In the genomic region with DNA sequence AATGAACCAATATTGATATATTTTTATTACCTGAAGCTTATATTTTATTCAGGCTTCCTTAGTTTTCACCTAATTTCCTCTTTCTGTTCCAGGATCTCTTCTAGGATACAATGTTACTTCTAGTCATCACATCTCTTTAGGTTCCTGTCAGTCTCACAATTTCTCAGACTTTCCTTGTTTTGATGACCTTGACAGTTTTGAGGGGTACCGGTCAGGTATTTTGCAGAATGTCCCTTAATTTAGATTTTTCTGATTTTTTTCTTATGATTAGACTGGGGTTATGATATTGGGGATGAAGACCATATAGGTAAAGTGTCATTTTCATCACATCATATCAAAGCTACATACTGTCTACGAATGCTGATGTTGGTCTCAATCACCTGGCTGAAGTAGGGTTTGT, we compare ENCODE assay signal across 2 cellular contexts.
TF ChIP-seq lines count a peak whose summit lies in the region.

No MANE protein-coding gene starts in this region.

TF ChIP-seq in HepG2, 621 proteins besides CTCF, POLR2A, EP300 and RAD21:
- no peak for TF ChIP-seq ZKSCAN8 (CRISPR knock-in tag; IDR thresholded peaks at IDR 0.05; ENCODE audit: borderline replicate concordance)
- TF ChIP-seq, protein P1, sequence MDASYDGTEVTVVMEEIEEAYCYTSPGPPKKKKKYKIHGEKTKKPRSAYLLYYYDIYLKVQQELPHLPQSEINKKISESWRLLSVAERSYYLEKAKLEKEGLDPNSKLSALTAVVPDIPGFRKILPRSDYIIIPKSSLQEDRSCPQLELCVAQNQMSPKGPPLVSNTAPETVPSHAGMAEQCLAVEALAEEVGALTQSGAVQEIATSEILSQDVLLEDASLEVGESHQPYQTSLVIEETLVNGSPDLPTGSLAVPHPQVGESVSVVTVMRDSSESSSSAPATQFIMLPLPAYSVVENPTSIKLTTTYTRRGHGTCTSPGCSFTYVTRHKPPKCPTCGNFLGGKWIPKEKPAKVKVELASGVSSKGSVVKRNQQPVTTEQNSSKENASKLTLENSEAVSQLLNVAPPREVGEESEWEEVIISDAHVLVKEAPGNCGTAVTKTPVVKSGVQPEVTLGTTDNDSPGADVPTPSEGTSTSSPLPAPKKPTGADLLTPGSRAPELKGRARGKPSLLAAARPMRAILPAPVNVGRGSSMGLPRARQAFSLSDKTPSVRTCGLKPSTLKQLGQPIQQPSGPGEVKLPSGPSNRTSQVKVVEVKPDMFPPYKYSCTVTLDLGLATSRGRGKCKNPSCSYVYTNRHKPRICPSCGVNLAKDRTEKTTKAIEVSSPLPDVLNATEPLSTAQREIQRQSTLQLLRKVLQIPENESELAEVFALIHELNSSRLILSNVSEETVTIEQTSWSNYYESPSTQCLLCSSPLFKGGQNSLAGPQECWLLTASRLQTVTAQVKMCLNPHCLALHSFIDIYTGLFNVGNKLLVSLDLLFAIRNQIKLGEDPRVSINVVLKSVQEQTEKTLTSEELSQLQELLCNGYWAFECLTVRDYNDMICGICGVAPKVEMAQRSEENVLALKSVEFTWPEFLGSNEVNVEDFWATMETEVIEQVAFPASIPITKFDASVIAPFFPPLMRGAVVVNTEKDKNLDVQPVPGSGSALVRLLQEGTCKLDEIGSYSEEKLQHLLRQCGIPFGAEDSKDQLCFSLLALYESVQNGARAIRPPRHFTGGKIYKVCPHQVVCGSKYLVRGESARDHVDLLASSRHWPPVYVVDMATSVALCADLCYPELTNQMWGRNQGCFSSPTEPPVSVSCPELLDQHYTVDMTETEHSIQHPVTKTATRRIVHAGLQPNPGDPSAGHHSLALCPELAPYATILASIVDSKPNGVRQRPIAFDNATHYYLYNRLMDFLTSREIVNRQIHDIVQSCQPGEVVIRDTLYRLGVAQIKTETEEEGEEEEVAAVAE (CRISPR knock-in tag; IDR thresholded peaks at IDR 0.05; ENCODE audit: borderline replicate concordance), result no peak
- peak; percentile 56 for TF ChIP-seq MAFF (IDR thresholded peaks at IDR 0.05; ENCODE audit: low read depth, low read length)
- peak in 1 of 2 experiments; percentile 66; a peak in 3 of 4 replicates for TF ChIP-seq MAFK (conservative IDR thresholded peaks at IDR 0.05 in 1 of 2, IDR thresholded peaks at IDR 0.05 in 1 of 2; ENCODE audit: low read length in 2 of 2)

TF ChIP-seq in K562, 482 proteins besides CTCF, POLR2A, EP300 and RAD21:
- TF ChIP-seq ZNF316 (IDR thresholded peaks at IDR 0.05) (peak; percentile 44; the same call in 1 of the 2 replicates), C11orf30 (IDR thresholded peaks at IDR 0.05; ENCODE audit: low read depth) (0 out of 2 replicates have a peak, but pooled peaks have one; percentile 6)
- TF ChIP-seq, protein P2, sequence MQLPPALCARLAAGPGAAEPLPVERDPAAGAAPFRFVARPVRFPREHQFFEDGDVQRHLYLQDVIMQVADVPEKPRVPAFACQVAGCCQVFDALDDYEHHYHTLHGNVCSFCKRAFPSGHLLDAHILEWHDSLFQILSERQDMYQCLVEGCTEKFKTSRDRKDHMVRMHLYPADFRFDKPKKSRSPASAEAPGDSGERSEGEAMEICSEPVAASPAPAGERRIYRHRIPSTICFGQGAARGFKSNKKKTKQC (CRISPR knock-in tag; IDR thresholded peaks at IDR 0.05), result no peak
